In genomic region chr17:17151055-17151454, GRCh38 we compare ENCODE assay signal across 1 cellular context.
A peak's percentile ranks its signal among the peaks of the same experiment; 100 is the strongest.
TF ChIP-seq lines count a peak whose summit lies in the region.

No MANE protein-coding gene starts in this region.

TF ChIP-seq in SK-N-SH, 30 proteins besides CTCF, POLR2A, EP300 and RAD21 (continued from another document):
- TF ChIP-seq MEF2A (IDR thresholded peaks at IDR 0.05; ENCODE audit: borderline replicate concordance, low read depth) (no peak), JUND (IDR thresholded peaks at IDR 0.05) (peak; percentile 68), NFIC (IDR thresholded peaks at IDR 0.05; ENCODE audit: borderline replicate concordance) (peak; percentile 66)
